In genomic region chr20:42007251-42007650, GRCh38 we compare ENCODE assay signal across 35 cellular contexts.
"Had no signal": no experiment of that assay in that cellular context is flagged by ENCODE, and none has a peak within 500 bp of the region (broad histone marks: within the 10 kb centered on the region; RNA-seq: fewer than 3 reads in every experiment).

No MANE protein-coding gene starts in this region.

- H3K4me1 Mint-ChIP-seq: activated B cell treated with CpG ODN at 0.5 μM for 24 hours; activated CD4-positive, alpha-beta T cell treated with anti-CD3 and anti-CD28 coated beads for 36 hours; activated naive CD8-positive, alpha-beta T cell treated with anti-CD3 and anti-CD28 coated beads for 36 hours; activated T-helper 17 cell treated with anti-CD3 and anti-CD28 coated beads, Interleukin-2, amount 50 U/mL, for 72 hours; brain had no signal

- DNase-seq: activated B cell treated with CpG ODN at 0.5 μM for 24 hours; activated CD4-positive, alpha-beta memory T cell treated with anti-CD3 and anti-CD28 coated beads for 36 hours; activated CD4-positive, alpha-beta T cell treated with anti-CD3 and anti-CD28 coated beads for 36 hours; activated CD4-positive, alpha-beta T cell treated with anti-CD3 and anti-CD28 coated beads for 48 hours; activated CD4-positive, alpha-beta T cell treated with anti-CD3 and anti-CD28 coated beads, Interleukin-2, amount 50 U/mL, for 1 hour; activated CD4-positive, alpha-beta T cell treated with anti-CD3 and anti-CD28 coated beads, Interleukin-2, amount 50 U/mL, for 4 hours; activated CD4-positive, CD25-positive, alpha-beta regulatory T cell treated with anti-CD3 and anti-CD28 coated beads, Interleukin-2, amount 50 U/mL, for 72 hours; activated CD8-positive, alpha-beta memory T cell treated with anti-CD3 and anti-CD28 coated beads, Interleukin-2, amount 50 U/mL, for 4 hours; activated CD8-positive, alpha-beta T cell treated with anti-CD3 and anti-CD28 coated beads for 36 hours; activated effector memory CD4-positive, alpha-beta T cell treated with anti-CD3 and anti-CD28 coated beads, Interleukin-2, amount 50 U/mL, for 16 hours; activated gamma-delta T cell treated with Interleukin-2 at 50 U/mL for 16 hours; activated naive CD4-positive, alpha-beta T cell; activated naive CD4-positive, alpha-beta T cell treated with anti-CD3 and anti-CD28 coated beads for 36 hours; activated naive CD4-positive, alpha-beta T cell treated with anti-CD3 and anti-CD28 coated beads, Interleukin-2, amount 50 U/mL, for 16 hours; activated naive CD8-positive, alpha-beta T cell treated with anti-CD3 and anti-CD28 coated beads for 36 hours; activated T-cell treated with anti-CD3 and anti-CD28 coated beads for 4 hours; activated T-cell treated with anti-CD3 and anti-CD28 coated beads, Interleukin-2, amount 50 U/mL, for 1 hour; activated T-cell treated with anti-CD3 and anti-CD28 coated beads, Interleukin-2, amount 50 U/mL, for 4 hours; activated T-cell treated with anti-CD3 and anti-CD28 coated beads, Interleukin-2, amount 50 U/mL, for 72 hours; adrenal gland; amniotic stem cell; anterior cingulate cortex; central memory CD4-positive, alpha-beta T cell; T-helper 1 cell; T-helper 2 cell; T-helper 9 cell had no signal

- H3K4me1 ChIP-seq: adrenal gland, ascending aorta had no signal

- ATAC-seq: activated CD4-positive, alpha-beta T cell treated with anti-CD3 and anti-CD28 coated beads for 36 hours; activated CD8-positive, alpha-beta T cell treated with anti-CD3 and anti-CD28 coated beads for 36 hours; activated naive CD4-positive, alpha-beta T cell treated with anti-CD3 and anti-CD28 coated beads, Interleukin-2, amount 50 U/mL, for 72 hours; activated T-cell treated with anti-CD3 and anti-CD28 coated beads, Interleukin-2, amount 50 U/mL, for 4 hours; activated T-cell treated with anti-CD3 and anti-CD28 coated beads, Interleukin-2, amount 50 U/mL, for 72 hours; activated T-helper 17 cell treated with anti-CD3 and anti-CD28 coated beads, Interleukin-2, amount 50 U/mL, for 72 hours had no signal

- H3K27me3 ChIP-seq: ascending aorta had no signal

- H3K36me3 Mint-ChIP-seq: activated CD4-positive, alpha-beta memory T cell treated with anti-CD3 and anti-CD28 coated beads for 36 hours; activated naive CD8-positive, alpha-beta T cell treated with anti-CD3 and anti-CD28 coated beads for 36 hours; brain had no signal

- H3K27ac ChIP-seq: adrenal gland, ascending aorta, VCaP had no signal

- H3K4me3 Mint-ChIP-seq: activated B cell treated with CpG ODN at 0.5 μM for 24 hours; activated CD4-positive, alpha-beta memory T cell treated with anti-CD3 and anti-CD28 coated beads for 36 hours; activated CD4-positive, alpha-beta T cell treated with anti-CD3 and anti-CD28 coated beads for 36 hours; activated CD8-positive, alpha-beta T cell treated with anti-CD3 and anti-CD28 coated beads for 36 hours; activated naive CD4-positive, alpha-beta T cell treated with anti-CD3 and anti-CD28 coated beads for 36 hours; activated naive CD8-positive, alpha-beta T cell treated with anti-CD3 and anti-CD28 coated beads for 36 hours; activated T-cell treated with anti-CD3 and anti-CD28 coated beads, Interleukin-2, amount 50 U/mL, for 4 hours; activated T-cell treated with anti-CD3 and anti-CD28 coated beads, Interleukin-2, amount 50 U/mL, for 72 hours; activated T-helper 1 cell treated with anti-CD3 and anti-CD28 coated beads, Interleukin-12 subunit alpha, Interleukin-12 subunit beta, Interleukin-2, Interleukin-4 antibody, amounts not matched to agents 30 ng/mL and 10 ng/mL and 1 ng/mL, durations not matched to agents 14 hours and 24 hours and 36 hours; activated T-helper 17 cell treated with anti-CD3 and anti-CD28 coated beads, Interleukin-2, amount 50 U/mL, for 72 hours; brain; T-helper 1 cell treated with Interleukin-12 subunit alpha and Interleukin-12 subunit beta and Interleukin-4 antibody, amounts not matched to agents 30 μg/mL and 1 μg/mL, for 36 hours; T-helper 2 cell treated with Interferon-gamma antibody and Interleukin-4, amounts not matched to agents 5 μg/mL and 100 μg/mL, for 36 hours had no signal

- H3K4me3 ChIP-seq: adrenal gland, ascending aorta had no signal

- FAIRE-seq: TTC549 had no signal

- H3K27me3 Mint-ChIP-seq: activated B cell treated with CpG ODN at 0.5 μM for 24 hours; activated CD4-positive, alpha-beta memory T cell treated with anti-CD3 and anti-CD28 coated beads for 36 hours; activated CD8-positive, alpha-beta T cell treated with anti-CD3 and anti-CD28 coated beads for 36 hours had no signal

- H3K27ac Mint-ChIP-seq: activated B cell treated with CpG ODN at 0.5 μM for 24 hours; activated CD4-positive, alpha-beta memory T cell treated with anti-CD3 and anti-CD28 coated beads for 36 hours; activated CD4-positive, alpha-beta T cell treated with anti-CD3 and anti-CD28 coated beads for 36 hours; activated CD8-positive, alpha-beta T cell treated with anti-CD3 and anti-CD28 coated beads for 36 hours; activated naive CD4-positive, alpha-beta T cell treated with anti-CD3 and anti-CD28 coated beads for 36 hours; activated naive CD4-positive, alpha-beta T cell treated with anti-CD3 and anti-CD28 coated beads, Interleukin-2, amount 50 U/mL, for 72 hours; activated naive CD8-positive, alpha-beta T cell treated with anti-CD3 and anti-CD28 coated beads for 36 hours; activated T-cell treated with anti-CD3 and anti-CD28 coated beads, Interleukin-2, amount 50 U/mL, for 72 hours; activated T-helper 1 cell treated with anti-CD3 and anti-CD28 coated beads, Interleukin-12 subunit alpha, Interleukin-12 subunit beta, Interleukin-2, Interleukin-4 antibody, amounts not matched to agents 30 ng/mL and 10 ng/mL and 1 ng/mL, durations not matched to agents 14 hours and 24 hours and 36 hours; activated T-helper 17 cell treated with anti-CD3 and anti-CD28 coated beads, Interleukin-2, amount 50 U/mL, for 72 hours; brain; T-helper 1 cell treated with Interleukin-12 subunit alpha and Interleukin-12 subunit beta and Interleukin-4 antibody, amounts not matched to agents 30 μg/mL and 1 μg/mL, for 36 hours; T-helper 2 cell treated with Interferon-gamma antibody and Interleukin-4, amounts not matched to agents 5 μg/mL and 100 μg/mL, for 36 hours had no signal

- H3K36me3 ChIP-seq: adrenal gland, ascending aorta had no signal

- H3K9me3 ChIP-seq: adrenal gland, ascending aorta had no signal
